9 cellular contexts compared by ENCODE assay signal in genomic region chr6:44265843-44266233, GRCh38. TPM values are rescaled to one million over a fixed set of nuclear protein-coding genes. Genes with fewer than 3 reads are reported as not detected.
DNase-seq lines count a peak whose midpoint lies in the region; ATAC-seq and TF ChIP-seq lines count a peak whose summit lies in the region.
"Had no signal": no experiment of that assay in that cellular context is flagged by ENCODE, and none has a peak within 500 bp of the region (broad histone marks: within the 10 kb centered on the region; RNA-seq: fewer than 3 reads in every experiment).

No MANE protein-coding gene starts in this region.

- peak overlapping the region; percentile 83 for H3K27ac Mint-ChIP-seq in activated naive CD8-positive, alpha-beta T cell treated with anti-CD3 and anti-CD28 coated beads for 36 hours
- H3K27ac Mint-ChIP-seq in naive B cell, result peak overlapping the region; percentile 93 to 100 (median 100)

- H3K36me3 ChIP-seq in heart left ventricle (peaks cover 0 to 16% (median 0%) of the 10 kb centered on the region in 9 donors), urinary bladder (ENCODE audit: insufficient read depth) (no peaks in the 10 kb centered on the region)

- ATAC-seq in heart left ventricle, result no peak
- ATAC-seq in left ventricle myocardium superior, result no peak
- ATAC-seq in naive B cell (ENCODE audit: low read depth in 2 of 2), result no peak
- no peak for ATAC-seq in HG03460 (IDR thresholded peaks at IDR 0.05; ENCODE audit: unreplicated experiment)

- H3K9me3 Mint-ChIP-seq in activated naive CD8-positive, alpha-beta T cell treated with anti-CD3 and anti-CD28 coated beads for 36 hours, result no peaks in the 10 kb centered on the region
- peaks cover 0 to under 1% (median 0%) of the 10 kb centered on the region in 7 donors for H3K9me3 Mint-ChIP-seq in naive B cell

- TF ChIP-seq CTCF in heart left ventricle (IDR thresholded peaks at IDR 0.05), result no peak

- intact Hi-C loops in heart left ventricle (cut with DNase I) (loop anchor here in 7 of 10 donors (5.0 to 10.0 kb wide), 5 partner anchors 36 to 189 kb away; partner anchors contain the start of gene AARS2 (in 1 of the 7)), left ventricle myocardium superior (cut with micrococcal nuclease) (loop anchor here (5.0 to 10.0 kb wide), 2 partner anchors 49 to 71 kb away; partner anchors contain the start of gene AARS2)

- peaks cover 50% of the 10 kb centered on the region for H3K4me1 Mint-ChIP-seq in activated naive CD8-positive, alpha-beta T cell treated with anti-CD3 and anti-CD28 coated beads for 36 hours
- peaks cover 47 to 77% (median 74%) of the 10 kb centered on the region in 3 donors for H3K4me1 Mint-ChIP-seq in naive B cell

- H3K4me1 ChIP-seq in heart left ventricle, result peaks cover 0 to 45% (median 26%) of the 10 kb centered on the region in 12 donors
- H3K4me1 ChIP-seq in urinary bladder (ENCODE audit: insufficient read depth), result no peaks in the 10 kb centered on the region

- H3K36me3 Mint-ChIP-seq in activated naive CD8-positive, alpha-beta T cell treated with anti-CD3 and anti-CD28 coated beads for 36 hours, result peaks cover 22% of the 10 kb centered on the region
- H3K36me3 Mint-ChIP-seq in naive B cell, result peaks cover 0 to 16% of the 10 kb centered on the region in 2 donors

- H3K27ac ChIP-seq in heart left ventricle (peak overlapping the region in 9 of 12 donors; percentile 61 to 93 (median 80)), urinary bladder (ENCODE audit: low read depth) (no peak overlapping the region)

- H3K27me3 Mint-ChIP-seq in activated naive CD8-positive, alpha-beta T cell treated with anti-CD3 and anti-CD28 coated beads for 36 hours, result peaks cover 23% of the 10 kb centered on the region
- H3K27me3 Mint-ChIP-seq in naive B cell, result peaks cover 5 to 14% (median 7%) of the 10 kb centered on the region in 3 donors

- H3K9me3 ChIP-seq in heart left ventricle, result no peaks in the 10 kb centered on the region

- peak overlapping the region; percentile 97 for H3K4me3 Mint-ChIP-seq in activated naive CD8-positive, alpha-beta T cell treated with anti-CD3 and anti-CD28 coated beads for 36 hours
- H3K4me3 Mint-ChIP-seq in naive B cell, result peak overlapping the region; percentile 92 to 100 (median 99)

- WGBS in heart left ventricle, 4 donors, result 78 to 83% (median 81%) methylated on average over 14 of the region's 14 CpGs
- 77% methylated on average over 14 of the region's 14 CpGs for WGBS in urinary bladder

- H3K4me3 ChIP-seq in heart left ventricle (peak overlapping the region in 9 of 12 donors; percentile 72 to 96 (median 81)), urinary bladder (ENCODE audit: low read depth, low read length) (peak overlapping the region; percentile 68)

- DNase-seq in heart left ventricle (no peak), left ventricle myocardium superior (no peak), naive B cell (no peak), NCI-H187 treated with DMSO at 0.1 percent for 48 hours (lab: John Stamatoyannopoulos, UW) (no peak), Ammon's horn (ENCODE audit: low spot score) (no peak)
- DNase-seq in activated naive CD8-positive, alpha-beta T cell treated with anti-CD3 and anti-CD28 coated beads for 36 hours, result no peak

- no peak for TF ChIP-seq POLR2A in heart left ventricle (IDR thresholded peaks at IDR 0.05)

- peaks cover 0 to 20% (median 12%) of the 10 kb centered on the region in 9 donors for H3K27me3 ChIP-seq in heart left ventricle

RNA-seq across cellular contexts. Expression of gene NFKBIE, which starts 0.5 kb away (rescaled TPM):
- total RNA-seq in heart left ventricle (10 to 100 TPM in 1 of 9 donors, 1 to 10 TPM in 8; 2.5 to 13.1 (median 3.8) TPM), left ventricle myocardium superior (3.1 TPM), urinary bladder (2.6 TPM)
- polyA plus RNA-seq in heart left ventricle (1 to 10 TPM; 4.0 to 5.8 TPM), naive B cell (ENCODE audit: low read depth in 6 of 6) (10 to 100 TPM; 22.1 to 30.8 (median 27.9) TPM), urinary bladder (5.5 TPM)
- total RNA-seq in activated naive CD8-positive, alpha-beta T cell treated with anti-CD3 and anti-CD28 coated beads for 36 hours, result 10 to 100 TPM; 22.7 to 24.8 TPM

RNA-seq across cellular contexts. Expression of gene TMEM151B, which starts 4.4 kb away (rescaled TPM):
- total RNA-seq in heart left ventricle (1 to 10 TPM in 1 of 9 donors, under 1 TPM in 4, not detected in 4; 0.21 to 5.3 (median 0.45) TPM), left ventricle myocardium superior (not detected), urinary bladder (0.48 TPM)
- polyA plus RNA-seq in heart left ventricle (1 to 10 TPM in 1 of 2 donors, under 1 TPM in 1; 0.37 to 1.4 TPM), naive B cell (ENCODE audit: low read depth in 6 of 6) (not detected), urinary bladder (0.54 TPM)
- total RNA-seq in activated naive CD8-positive, alpha-beta T cell treated with anti-CD3 and anti-CD28 coated beads for 36 hours, result not detected
- total RNA-seq: epithelial cell of proximal tubule had no signal

RNA-seq across cellular contexts. Expression of gene SLC35B2, which starts 8.5 kb away (rescaled TPM):
- total RNA-seq in heart left ventricle (10 to 100 TPM; 18.1 to 35.6 (median 26.4) TPM), left ventricle myocardium superior (20.0 TPM), urinary bladder (29.4 TPM)
- polyA plus RNA-seq in heart left ventricle (10 to 100 TPM; 10.2 to 36.7 TPM), naive B cell (ENCODE audit: low read depth in 6 of 6) (10 to 100 TPM; 24.2 to 38.6 (median 27.2) TPM), urinary bladder (51.3 TPM)
- 10 to 100 TPM; 22.8 to 24.9 TPM for total RNA-seq in activated naive CD8-positive, alpha-beta T cell treated with anti-CD3 and anti-CD28 coated beads for 36 hours

RNA-seq across cellular contexts. Expression of gene HSP90AB1, which starts 18.9 kb away (rescaled TPM):
- 1,000 to 10,000 TPM in 2 of 9 donors, 100 to 1,000 TPM in 7; 725 to 1,040 (median 857) TPM for total RNA-seq in heart left ventricle
- polyA plus RNA-seq in heart left ventricle, result 100 to 1,000 TPM; 375 to 959 TPM
- 873 TPM for total RNA-seq in left ventricle myocardium superior
- total RNA-seq in activated naive CD8-positive, alpha-beta T cell treated with anti-CD3 and anti-CD28 coated beads for 36 hours, result 1,000 to 10,000 TPM; 2,498 to 2,524 TPM
- 100 to 1,000 TPM; 420 to 486 (median 447) TPM for polyA plus RNA-seq in naive B cell (ENCODE audit: low read depth in 6 of 6)
- total RNA-seq in urinary bladder, result 220 TPM
- 600 TPM for polyA plus RNA-seq in urinary bladder

RNA-seq across cellular contexts. Expression of gene SLC29A1, which starts 42.4 kb away (rescaled TPM):
- total RNA-seq in heart left ventricle, result 100 to 1,000 TPM in 8 of 9 donors, 10 to 100 TPM in 1; 94.9 to 319 (median 136) TPM
- polyA plus RNA-seq in heart left ventricle, result 10 to 100 TPM; 48.0 to 77.5 TPM
- total RNA-seq in left ventricle myocardium superior, result 217 TPM
- total RNA-seq in activated naive CD8-positive, alpha-beta T cell treated with anti-CD3 and anti-CD28 coated beads for 36 hours, result 100 to 1,000 TPM in 1 of 2 experiments, 10 to 100 TPM in 1; 92.5 to 102 TPM
- polyA plus RNA-seq in naive B cell (ENCODE audit: low read depth in 6 of 6), result 1 to 10 TPM in 3 of 6 donors, under 1 TPM in 3; 0.15 to 3.1 (median 0.99) TPM
- 16.3 TPM for total RNA-seq in urinary bladder
- 80.1 TPM for polyA plus RNA-seq in urinary bladder
